14 cellular contexts compared by ENCODE assay signal in genomic region chr2:217262916-217263315, GRCh38.
DNase-seq lines count a peak whose midpoint lies in the region; ATAC-seq and TF ChIP-seq lines count a peak whose summit lies in the region.
"Had no signal": no experiment of that assay in that cellular context is flagged by ENCODE, and none has a peak within 500 bp of the region (broad histone marks: within the 10 kb centered on the region; RNA-seq: fewer than 3 reads in every experiment).

No MANE protein-coding gene starts in this region.

- peaks cover 2% of the 10 kb centered on the region; the same call in 1 of the 2 replicates for H3K4me1 ChIP-seq in IMR-90 (ENCODE audit: control insufficient read depth, insufficient read depth, low read length)
- H3K4me1 ChIP-seq in rectal smooth muscle tissue (ENCODE audit: control insufficient read depth, insufficient read depth, low read length) = peaks cover 18% of the 10 kb centered on the region
- H3K4me1 ChIP-seq in MM.1S (ENCODE audit: low read length) = no peaks in the 10 kb centered on the region

- no peak overlapping the region for H3K23ac ChIP-seq in IMR-90 (ENCODE audit: low read depth, low read length)

- H4K20me1 ChIP-seq in IMR-90 (ENCODE audit: insufficient read depth, low read length) (no peaks in the 10 kb centered on the region), MM.1S (ENCODE audit: insufficient read depth, low read length) (no peaks in the 10 kb centered on the region)

- no peak overlapping the region for H4K91ac ChIP-seq in IMR-90 (ENCODE audit: insufficient read depth, low read depth, low read length)

- peak overlapping the region; percentile 41 for H2BK20ac ChIP-seq in IMR-90 (ENCODE audit: low read depth, low read length)

- no peak overlapping the region for H3K9ac ChIP-seq in IMR-90 (ENCODE audit: low read depth, low read length)
- no peak overlapping the region for H3K9ac ChIP-seq in rectal smooth muscle tissue (ENCODE audit: low read length)
- H3K9ac ChIP-seq in MM.1S (ENCODE audit: low read length) = no peak overlapping the region

- POLR2A ChIA-PET in IMR-90 (lab: Charles Lee; ENCODE audit: unreplicated experiment) = no interaction called here

- H3K79me2 ChIP-seq in MM.1S (ENCODE audit: low read length) = no peaks in the 10 kb centered on the region

- TF ChIP-seq POLR2A in IMR-90 (IDR thresholded peaks at IDR 0.05; ENCODE audit: low read depth, low read length) = no peak

- no peaks in the 10 kb centered on the region; the same call in 1 of the 2 replicates for H3K36me3 ChIP-seq in IMR-90 (ENCODE audit: control insufficient read depth, insufficient read depth, low read length)
- no peaks in the 10 kb centered on the region for H3K36me3 ChIP-seq in rectal smooth muscle tissue (ENCODE audit: control insufficient read depth, insufficient read depth, low read length)
- no peaks in the 10 kb centered on the region for H3K36me3 ChIP-seq in MM.1S (replicated peaks; ENCODE audit: insufficient read depth, low read length)

- H2BK120ac ChIP-seq in IMR-90 (ENCODE audit: low read depth, low read length) = peak overlapping the region; percentile 60

- ATAC-seq in IMR-90 (ENCODE audit: low read depth) (no peak), HG03139 (IDR thresholded peaks at IDR 0.05; ENCODE audit: unreplicated experiment) (no peak)
- ATAC-seq: Panc1 had no signal

- CTCF ChIA-PET in IMR-90 (lab: Yijun Ruan, JAX) = no interaction called here

- no peak overlapping the region for H3K4me3 ChIP-seq in IMR-90 (ENCODE audit: insufficient read depth, low read depth, low read length)
- H3K4me3 ChIP-seq in rectal smooth muscle tissue (ENCODE audit: low read length) = no peak overlapping the region
- H3K4me3 ChIP-seq in MM.1S (ENCODE audit: low read length) = no peak overlapping the region
- H3K4me3 ChIP-seq: SJSA1 had no signal

- H3K56ac ChIP-seq in IMR-90 (ENCODE audit: extremely low read depth, insufficient read depth, low read length) = no peak overlapping the region

- no peaks in the 10 kb centered on the region for H3K79me1 ChIP-seq in IMR-90 (ENCODE audit: low read depth in 1 of 2, low read length in 2 of 2)

- intact Hi-C loops in IMR-90 (cut with micrococcal nuclease) = no loop called here

- H3K14ac ChIP-seq in IMR-90 (replicated peaks; ENCODE audit: low read depth, low read length) = no peak overlapping the region

- in situ Hi-C loops in IMR-90 (cut with MboI; ENCODE audit: low sequenced_read_pairs) = no loop called here

- H2AK9ac ChIP-seq in IMR-90 (replicated peaks; ENCODE audit: low read depth, low read length, poor library complexity) = no peak overlapping the region

- H4K5ac ChIP-seq in IMR-90 (ENCODE audit: low read depth, low read length) = no peak overlapping the region

- BruUV-seq in IMR-90 (replicated peaks; lab: Mats Ljungman, UMichigan) = no TSS peak

- no peak overlapping the region for H3K4me2 ChIP-seq in IMR-90 (ENCODE audit: low read depth, low read length)
- H3K4me2 ChIP-seq in MM.1S (ENCODE audit: low read depth, low read length) = no peak overlapping the region

- H3K9me1 ChIP-seq in IMR-90 (ENCODE audit: insufficient read depth, low read length) = peaks cover 4% of the 10 kb centered on the region; the same call in 1 of the 2 replicates

- H3K4ac ChIP-seq in IMR-90 (ENCODE audit: low read depth, low read length) = peak overlapping the region; percentile 15; the same call in 1 of the 2 replicates

- H2AK5ac ChIP-seq in IMR-90 (ENCODE audit: low read depth, low read length) = peak overlapping the region; percentile 4; the same call in 1 of the 2 replicates

- H3K27me3 ChIP-seq in IMR-90 (ENCODE audit: control insufficient read depth, insufficient read depth, low read length) = no peaks in the 10 kb centered on the region
- H3K27me3 ChIP-seq in rectal smooth muscle tissue (ENCODE audit: control insufficient read depth, insufficient read depth, low read length) = no peaks in the 10 kb centered on the region
- no peaks in the 10 kb centered on the region for H3K27me3 ChIP-seq in MM.1S (replicated peaks; ENCODE audit: insufficient read depth, low read length)
- H3K27me3 ChIP-seq: SJSA1 had no signal

- DNase-seq in DMS79 treated with DMSO at 0.1 percent for 48 hours (lab: John Stamatoyannopoulos, UW) = peak; percentile 70
- DNase-seq in IMR-90 = no peak
- peak; percentile 91 for DNase-seq in fibroblast of peridontal ligament (ENCODE audit: extremely low read depth)
- DNase-seq in putamen (ENCODE audit: low spot score) = no peak
- no peak for DNase-seq in MM.1S
- DNase-seq: HFFc6, Karpas-422, NCI-H1105, NCI-H2107, NCI-H526 had no signal

- H2AFZ ChIP-seq in IMR-90 (replicated peaks; ENCODE audit: low read length, poor library complexity) = peak overlapping the region; percentile 46
- H2AFZ ChIP-seq in MM.1S (ENCODE audit: low read length) = no peak overlapping the region

- H3K9me3 ChIP-seq in IMR-90 (ENCODE audit: control insufficient read depth, insufficient read depth, low read length) (peaks cover 12% of the 10 kb centered on the region), MM.1S (replicated peaks; ENCODE audit: insufficient read depth, low read length) (no peaks in the 10 kb centered on the region)

- WGBS in IMR-90 (ENCODE audit: extremely low coverage in 2 of 2, insufficient read length in 1 of 2), 2 experiments = no CpG with 5 or more reads among the region's 2 CpGs

- H3K27ac ChIP-seq in IMR-90 (ENCODE audit: insufficient read depth, low read length) (no peak overlapping the region), rectal smooth muscle tissue (ENCODE audit: low read depth, low read length) (peak overlapping the region; percentile 83), MM.1S (ENCODE audit: low read length) (no peak overlapping the region)
- H3K27ac ChIP-seq: SJSA1 had no signal

- TF ChIP-seq RAD21 in IMR-90 (IDR thresholded peaks at IDR 0.05; ENCODE audit: low read length) = no peak

- H3K9me2 ChIP-seq in MM.1S (replicated peaks; ENCODE audit: insufficient read depth, low read length) = no peaks in the 10 kb centered on the region

- H4K8ac ChIP-seq in IMR-90 (ENCODE audit: low read depth in 2 of 2, low read length in 2 of 2) = peak overlapping the region in 1 of 2 experiments; percentile 50; a peak in 2 of 4 replicates

- H3F3A ChIP-seq in MM.1S (ENCODE audit: insufficient read depth, low read length) = no peaks in the 10 kb centered on the region

- TF ChIP-seq CTCF in IMR-90 (conservative IDR thresholded peaks at IDR 0.05; ENCODE audit: low read depth, low read length) = no peak
- no peak for TF ChIP-seq CTCF in MM.1S (IDR thresholded peaks at IDR 0.05; ENCODE audit: low read length)

- H3K18ac ChIP-seq in IMR-90 (ENCODE audit: low read depth, low read length) = peak overlapping the region; percentile 37; the same call in 1 of the 2 replicates

- dilution Hi-C loops in IMR-90 (cut with HindIII; ENCODE audit: low sequenced_read_pairs, unreplicated experiment) = no loop called here

- H2BK15ac ChIP-seq in IMR-90 (ENCODE audit: low read depth, low read length) = no peak overlapping the region; the same call in 2 of the 3 replicates

- no peak overlapping the region for H2BK5ac ChIP-seq in IMR-90 (ENCODE audit: low read depth, low read length, poor library complexity, severe bottlenecking)

TF ChIP-seq in IMR-90, 13 proteins besides CTCF, POLR2A, EP300 and RAD21:
- TF ChIP-seq RFX5 (IDR thresholded peaks at IDR 0.05; ENCODE audit: low read depth, low read length) (no peak), FOS (IDR thresholded peaks at IDR 0.05; ENCODE audit: low read depth, low read length) (no peak), MXI1 (IDR thresholded peaks at IDR 0.05; ENCODE audit: borderline replicate concordance, low read depth, low read length) (no peak), MAFK (IDR thresholded peaks at IDR 0.05; ENCODE audit: low read depth, low read length) (no peak), ELK1 (IDR thresholded peaks at IDR 0.05; ENCODE audit: borderline replicate concordance, low read depth, low read length) (no peak), NFE2L2 (IDR thresholded peaks at IDR 0.05; ENCODE audit: low read depth, low read length) (no peak), RCOR1 (IDR thresholded peaks at IDR 0.05; ENCODE audit: insufficient replicate concordance, low read length) (no peak), CHD1 (IDR thresholded peaks at IDR 0.05; ENCODE audit: low read depth, low read length) (no peak), SMC3 (IDR thresholded peaks at IDR 0.05; ENCODE audit: low read depth, low read length) (no peak), CEBPB (IDR thresholded peaks at IDR 0.05; ENCODE audit: low read depth, low read length) (no peak), MAZ (IDR thresholded peaks at IDR 0.05; ENCODE audit: borderline replicate concordance, low read depth, low read length) (no peak), BHLHE40 (IDR thresholded peaks at IDR 0.05; ENCODE audit: low read depth, low read length) (no peak)
- TF ChIP-seq, protein P1, sequence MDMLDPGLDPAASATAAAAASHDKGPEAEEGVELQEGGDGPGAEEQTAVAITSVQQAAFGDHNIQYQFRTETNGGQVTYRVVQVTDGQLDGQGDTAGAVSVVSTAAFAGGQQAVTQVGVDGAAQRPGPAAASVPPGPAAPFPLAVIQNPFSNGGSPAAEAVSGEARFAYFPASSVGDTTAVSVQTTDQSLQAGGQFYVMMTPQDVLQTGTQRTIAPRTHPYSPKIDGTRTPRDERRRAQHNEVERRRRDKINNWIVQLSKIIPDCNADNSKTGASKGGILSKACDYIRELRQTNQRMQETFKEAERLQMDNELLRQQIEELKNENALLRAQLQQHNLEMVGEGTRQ (IDR thresholded peaks at IDR 0.05; ENCODE audit: low read depth, low read length) = no peak

Comparison
In these comparisons a context has a peak if more than half of its experiments do, and no peak if none do; other contexts are left out.
1. DNase-seq: peak in DMS79 treated with DMSO at 0.1 percent for 48 hours (single experiment) and fibroblast of peridontal ligament (single experiment); none in IMR-90 (single experiment), putamen (single experiment) and MM.1S (single experiment).